12 cellular contexts compared by ENCODE assay signal in the genomic region with DNA sequence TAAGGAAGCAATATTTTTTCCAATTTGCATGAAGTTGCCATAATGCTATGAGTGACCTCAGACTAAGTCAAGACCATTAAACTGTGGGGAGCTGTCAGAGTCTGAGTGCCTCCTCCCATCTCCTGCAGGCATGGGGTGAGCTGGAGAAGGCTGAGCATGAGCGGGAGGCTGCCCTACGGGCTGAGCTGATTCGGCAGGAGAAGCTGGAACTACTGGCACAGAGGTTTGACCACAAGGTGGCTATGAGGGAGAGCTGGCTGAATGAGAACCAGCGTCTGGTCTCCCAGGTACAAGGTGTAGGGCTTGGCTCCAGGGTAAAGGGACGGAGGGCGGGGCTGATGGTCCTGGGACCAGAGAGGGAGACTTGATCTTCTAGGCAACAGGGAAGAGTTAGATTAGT. TPM values are rescaled to one million over a fixed set of nuclear protein-coding genes. Genes with fewer than 3 reads are reported as not detected.
DNase-seq lines count a peak whose midpoint lies in the region; ATAC-seq and TF ChIP-seq lines count a peak whose summit lies in the region.
"Had no signal": no experiment of that assay in that cellular context is flagged by ENCODE, and none has a peak within 500 bp of the region (broad histone marks: within the 10 kb centered on the region; RNA-seq: fewer than 3 reads in every experiment).

No MANE protein-coding gene starts in this region.

- TF ChIP-seq CTCF in PC-9 (conservative IDR thresholded peaks at IDR 0.05), result peak; percentile 55; the same call in 1 of the 2 replicates
- peak; percentile 15 for TF ChIP-seq CTCF in epithelial cell of proximal tubule (conservative IDR thresholded peaks at IDR 0.05; ENCODE audit: low read depth, low read length)

- H3F3A ChIP-seq in PC-9 (ENCODE audit: insufficient read depth, low read depth), result no peaks in the 10 kb centered on the region

- no peaks in the 10 kb centered on the region for H3K79me2 ChIP-seq in PC-9 (ENCODE audit: low read depth)

- no peaks in the 10 kb centered on the region for H3K9me3 ChIP-seq in PC-9 (ENCODE audit: insufficient read depth, low read depth)
- no peaks in the 10 kb centered on the region for H3K9me3 ChIP-seq in naive thymus-derived CD4-positive, alpha-beta T cell (ENCODE audit: control insufficient read depth in 2 of 3, low read length in 3 of 3)
- H3K9me3 ChIP-seq: SJSA1 had no signal

- H3K27me3 Mint-ChIP-seq in activated CD4-positive, alpha-beta memory T cell treated with anti-CD3 and anti-CD28 coated beads for 36 hours, result peaks cover 6% of the 10 kb centered on the region
- peaks cover 0 to 21% (median 0%) of the 10 kb centered on the region in 5 donors for H3K27me3 Mint-ChIP-seq in naive thymus-derived CD4-positive, alpha-beta T cell

- CTCF ChIA-PET in PC-9 (lab: Charles Lee), result interaction anchor here (0.6 to 1.1 kb wide), 2 partner anchors 19 to 679 kb away, joined by 3 to 8 read pairs; no protein-coding TSS in a partner anchor
- CTCF ChIA-PET in activated CD4-positive, alpha-beta memory T cell treated with anti-CD3 and anti-CD28 coated beads for 36 hours (lab: Charles Lee), result no interaction called here
- CTCF ChIA-PET in naive thymus-derived CD4-positive, alpha-beta T cell (lab: Charles Lee), result no interaction called here

- no peaks in the 10 kb centered on the region for H3K9me3 Mint-ChIP-seq in stimulated activated effector memory CD8-positive, alpha-beta T cell treated with anti-CD3 and anti-CD28 coated beads, Interleukin-12 subunit alpha, Interleukin-12 subunit beta, amount 100 ng/mL, for 72 hours
- H3K9me3 Mint-ChIP-seq in activated CD4-positive, alpha-beta memory T cell treated with anti-CD3 and anti-CD28 coated beads for 36 hours, result no peaks in the 10 kb centered on the region
- peaks cover 0 to 3% (median 0%) of the 10 kb centered on the region in 11 donors for H3K9me3 Mint-ChIP-seq in naive thymus-derived CD4-positive, alpha-beta T cell
- H3K9me3 Mint-ChIP-seq: activated T-cell treated with anti-CD3 and anti-CD28 coated beads, Interleukin-2, amount 50 U/mL, for 4 hours had no signal

- H3K36me3 Mint-ChIP-seq in stimulated activated effector memory CD8-positive, alpha-beta T cell treated with anti-CD3 and anti-CD28 coated beads, Interleukin-12 subunit alpha, Interleukin-12 subunit beta, amount 100 ng/mL, for 72 hours, result no peaks in the 10 kb centered on the region
- H3K36me3 Mint-ChIP-seq in activated CD4-positive, alpha-beta memory T cell treated with anti-CD3 and anti-CD28 coated beads for 36 hours, result no peaks in the 10 kb centered on the region
- peaks cover 0 to 3% (median 0%) of the 10 kb centered on the region in 5 donors for H3K36me3 Mint-ChIP-seq in naive thymus-derived CD4-positive, alpha-beta T cell

- intact Hi-C loops in PC-9 (cut with micrococcal nuclease; ENCODE audit: unreplicated experiment), result no loop called here
- intact Hi-C loops in activated CD4-positive, alpha-beta memory T cell treated with anti-CD3 and anti-CD28 coated beads for 36 hours (cut with micrococcal nuclease), result no loop called here
- intact Hi-C loops in naive thymus-derived CD4-positive, alpha-beta T cell (cut with micrococcal nuclease), result no loop called here

- POLR2A ChIA-PET in PC-9 (lab: Charles Lee; ENCODE audit: unreplicated experiment), result interaction anchor here (0.6 kb wide), 2 partner anchors 63 to 771 kb away, joined by 3 to 7 read pairs; no protein-coding TSS in a partner anchor
- POLR2A ChIA-PET in activated CD4-positive, alpha-beta memory T cell treated with anti-CD3 and anti-CD28 coated beads for 36 hours (lab: Charles Lee), result no interaction called here
- POLR2A ChIA-PET in naive thymus-derived CD4-positive, alpha-beta T cell (lab: Charles Lee), result no interaction called here

- no peak overlapping the region for H3K4me2 ChIP-seq in PC-9

- H3K36me3 ChIP-seq in PC-9 (ENCODE audit: low read depth), result no peaks in the 10 kb centered on the region
- no peaks in the 10 kb centered on the region for H3K36me3 ChIP-seq in naive thymus-derived CD4-positive, alpha-beta T cell (ENCODE audit: control insufficient read depth in 2 of 3, insufficient read depth in 3 of 3, low read length in 3 of 3)
- H3K36me3 ChIP-seq: SJSA1 had no signal

- H3K4me1 Mint-ChIP-seq in stimulated activated effector memory CD8-positive, alpha-beta T cell treated with anti-CD3 and anti-CD28 coated beads, Interleukin-12 subunit alpha, Interleukin-12 subunit beta, amount 100 ng/mL, for 72 hours, result peaks cover 11% of the 10 kb centered on the region
- no peaks in the 10 kb centered on the region for H3K4me1 Mint-ChIP-seq in activated CD4-positive, alpha-beta memory T cell treated with anti-CD3 and anti-CD28 coated beads for 36 hours (ENCODE audit: low read depth)
- peaks cover 0 to 13% (median 5%) of the 10 kb centered on the region in 7 donors for H3K4me1 Mint-ChIP-seq in naive thymus-derived CD4-positive, alpha-beta T cell

- no peaks in the 10 kb centered on the region for H3K9me2 ChIP-seq in PC-9 (ENCODE audit: insufficient read depth)

- no peak overlapping the region for H2AFZ ChIP-seq in PC-9

- no peak overlapping the region for H3K4me3 Mint-ChIP-seq in stimulated activated effector memory CD8-positive, alpha-beta T cell treated with anti-CD3 and anti-CD28 coated beads, Interleukin-12 subunit alpha, Interleukin-12 subunit beta, amount 100 ng/mL, for 72 hours
- H3K4me3 Mint-ChIP-seq in activated CD4-positive, alpha-beta memory T cell treated with anti-CD3 and anti-CD28 coated beads for 36 hours, result no peak overlapping the region
- H3K4me3 Mint-ChIP-seq in naive thymus-derived CD4-positive, alpha-beta T cell, result no peak overlapping the region
- H3K4me3 Mint-ChIP-seq: activated T-cell treated with anti-CD3 and anti-CD28 coated beads, Interleukin-2, amount 50 U/mL, for 4 hours had no signal

- H3K27ac Mint-ChIP-seq in stimulated activated effector memory CD8-positive, alpha-beta T cell treated with anti-CD3 and anti-CD28 coated beads, Interleukin-12 subunit alpha, Interleukin-12 subunit beta, amount 100 ng/mL, for 72 hours, result peak overlapping the region; percentile 53
- no peak overlapping the region for H3K27ac Mint-ChIP-seq in activated CD4-positive, alpha-beta memory T cell treated with anti-CD3 and anti-CD28 coated beads for 36 hours
- H3K27ac Mint-ChIP-seq in naive thymus-derived CD4-positive, alpha-beta T cell, result no peak overlapping the region

- no peaks in the 10 kb centered on the region for H4K20me1 ChIP-seq in PC-9 (ENCODE audit: insufficient read depth)

- BruUV-seq in PC-9 (replicated peaks; lab: Mats Ljungman, UMichigan), result no TSS peak

- H3K4me3 ChIP-seq in PC-9 (no peak overlapping the region), epithelial cell of proximal tubule (ENCODE audit: low read depth, low read length) (no peak overlapping the region)
- no peak overlapping the region for H3K4me3 ChIP-seq in naive thymus-derived CD4-positive, alpha-beta T cell (ENCODE audit: low read length)
- H3K4me3 ChIP-seq: SJSA1 had no signal

- no peaks in the 10 kb centered on the region for H3K4me1 ChIP-seq in PC-9 (replicated peaks; ENCODE audit: insufficient read depth)
- H3K4me1 ChIP-seq in naive thymus-derived CD4-positive, alpha-beta T cell (ENCODE audit: control insufficient read depth in 2 of 2, insufficient read depth in 2 of 2, low read length in 2 of 2), result no peaks in the 10 kb centered on the region
- H3K4me1 ChIP-seq: SJSA1 had no signal

- H3K27me3 ChIP-seq in PC-9 (ENCODE audit: insufficient read depth, low read depth), result peaks cover 23% of the 10 kb centered on the region
- no peaks in the 10 kb centered on the region for H3K27me3 ChIP-seq in naive thymus-derived CD4-positive, alpha-beta T cell (ENCODE audit: control insufficient read depth in 2 of 2, insufficient read depth in 2 of 2, low read length in 2 of 2)
- H3K27me3 ChIP-seq: SJSA1 had no signal

- DNase-seq in NCI-H510A treated with DMSO at 0.1 percent for 48 hours (lab: John Stamatoyannopoulos, UW) (peak; percentile 8), NCI-H510A (lab: John Stamatoyannopoulos, UW) (no peak), PC-9 (peak; percentile 46 to 54), epithelial cell of proximal tubule (ENCODE audit: low read depth) (no peak)
- no peak for DNase-seq in stimulated activated effector memory CD8-positive, alpha-beta T cell treated with anti-CD3 and anti-CD28 coated beads, Interleukin-12 subunit alpha, Interleukin-12 subunit beta, amount 100 ng/mL, for 72 hours (ENCODE audit: low spot score in 2 of 2)
- no peak for DNase-seq in activated CD4-positive, alpha-beta memory T cell treated with anti-CD3 and anti-CD28 coated beads for 36 hours
- no peak for DNase-seq in stimulated activated naive CD8-positive, alpha-beta T cell treated with anti-CD3 and anti-CD28 coated beads, Interleukin-15, Interleukin-2, amounts not matched to agents 100 U/mL and 50 U/mL, for 24 hours
- DNase-seq in naive thymus-derived CD4-positive, alpha-beta T cell, result no peak
- DNase-seq: activated CD4-positive, CD25-positive, alpha-beta regulatory T cell treated with anti-CD3 and anti-CD28 coated beads, Interleukin-2, amount 50 U/mL, for 72 hours; activated T-cell treated with anti-CD3 and anti-CD28 coated beads, Interleukin-2, amount 50 U/mL, for 4 hours; amniotic stem cell had no signal

- no peak for ATAC-seq in stimulated activated effector memory CD8-positive, alpha-beta T cell treated with anti-CD3 and anti-CD28 coated beads, Interleukin-12 subunit alpha, Interleukin-12 subunit beta, amount 100 ng/mL, for 72 hours
- no peak for ATAC-seq in stimulated activated naive CD8-positive, alpha-beta T cell treated with anti-CD3 and anti-CD28 coated beads, Interleukin-15, Interleukin-2, amounts not matched to agents 100 U/mL and 50 U/mL, for 24 hours
- ATAC-seq in naive thymus-derived CD4-positive, alpha-beta T cell, result no peak
- ATAC-seq: activated T-cell treated with anti-CD3 and anti-CD28 coated beads, Interleukin-2, amount 50 U/mL, for 4 hours had no signal

- H3K27ac ChIP-seq in PC-9, result no peak overlapping the region
- no peak overlapping the region for H3K27ac ChIP-seq in naive thymus-derived CD4-positive, alpha-beta T cell (ENCODE audit: low read depth, low read length)
- H3K27ac ChIP-seq: SJSA1 had no signal

RNA-seq across cellular contexts. Expression of gene SPTBN4, which starts 35.8 kb away (rescaled TPM):
- total RNA-seq in PC-9 (2021) (0.48 and 0.85 TPM in 2 replicates), epithelial cell of proximal tubule (0.14 and 0.17 TPM in 2 replicates)
- total RNA-seq in activated CD4-positive, alpha-beta memory T cell treated with anti-CD3 and anti-CD28 coated beads for 36 hours, result 1 to 10 TPM in 1 of 2 experiments, under 1 TPM in 1; 0.53 to 1.2 TPM
- total RNA-seq in naive thymus-derived CD4-positive, alpha-beta T cell, result 1 to 10 TPM in 1 of 5 experiments, under 1 TPM in 4; 0.27 to 1.5 (median 0.80) TPM
- under 1 TPM in 1 of 2 donors, not detected in 1; 0.20 TPM for polyA plus RNA-seq in naive thymus-derived CD4-positive, alpha-beta T cell

RNA-seq across cellular contexts. Expression of gene BLVRB, which starts 37.1 kb away (rescaled TPM):
- 204 and 239 TPM in 2 replicates for total RNA-seq in PC-9 (2021)
- 29.0 and 34.0 TPM in 2 replicates for total RNA-seq in epithelial cell of proximal tubule
- 10 to 100 TPM; 34.6 to 37.6 TPM for total RNA-seq in activated CD4-positive, alpha-beta memory T cell treated with anti-CD3 and anti-CD28 coated beads for 36 hours
- total RNA-seq in naive thymus-derived CD4-positive, alpha-beta T cell, result 10 to 100 TPM; 11.0 to 42.2 (median 13.3) TPM
- 10 to 100 TPM; 27.6 TPM for polyA plus RNA-seq in naive thymus-derived CD4-positive, alpha-beta T cell

RNA-seq across cellular contexts. Expression of gene SERTAD3, which starts 58.5 kb away (rescaled TPM):
- total RNA-seq in PC-9 (2021), result 35.9 and 41.4 TPM in 2 replicates
- total RNA-seq in epithelial cell of proximal tubule, result 11.3 and 18.1 TPM in 2 replicates
- 10 to 100 TPM; 12.1 to 13.1 TPM for total RNA-seq in activated CD4-positive, alpha-beta memory T cell treated with anti-CD3 and anti-CD28 coated beads for 36 hours
- total RNA-seq in naive thymus-derived CD4-positive, alpha-beta T cell, result 10 to 100 TPM; 15.2 to 44.1 (median 17.8) TPM
- polyA plus RNA-seq in naive thymus-derived CD4-positive, alpha-beta T cell, result 1 to 10 TPM; 2.7 to 4.4 TPM

Comparison
In these comparisons a context has a peak if more than half of its experiments do, and no peak if none do; other contexts are left out.
1. DNase-seq: peak in NCI-H510A treated with DMSO at 0.1 percent for 48 hours (single experiment) and PC-9 (2 of 2); none in NCI-H510A (single experiment), epithelial cell of proximal tubule (single experiment), stimulated activated effector memory CD8-positive, alpha-beta T cell treated with anti-CD3 and anti-CD28 coated beads, Interleukin-12 subunit alpha, Interleukin-12 subunit beta, amount 100 ng/mL, for 72 hours (0 of 2), activated CD4-positive, alpha-beta memory T cell treated with anti-CD3 and anti-CD28 coated beads for 36 hours (single experiment), stimulated activated naive CD8-positive, alpha-beta T cell treated with anti-CD3 and anti-CD28 coated beads, Interleukin-15, Interleukin-2, amounts not matched to agents 100 U/mL and 50 U/mL, for 24 hours (single experiment) and naive thymus-derived CD4-positive, alpha-beta T cell (0 of 9).